16 cellular contexts compared by ENCODE assay signal in the genomic region with DNA sequence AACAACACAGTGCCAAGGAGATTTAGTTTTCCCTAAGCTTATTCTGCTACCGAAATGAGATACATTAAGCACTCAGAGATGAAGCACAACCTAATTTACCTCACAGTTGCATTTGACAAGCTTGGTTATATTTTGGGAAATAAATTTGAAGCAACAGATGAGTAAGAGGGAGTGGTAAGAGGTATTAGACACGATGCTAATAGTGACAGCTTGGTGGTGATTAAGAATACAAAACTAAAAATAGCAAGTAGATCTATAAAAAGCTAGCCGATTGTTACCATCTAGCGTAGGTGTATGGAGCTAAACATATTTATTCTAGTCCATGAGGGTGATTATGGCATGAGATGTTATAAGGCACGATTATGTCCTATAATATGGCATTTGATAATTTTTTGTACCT.
DNase-seq lines count a peak whose midpoint lies in the region; ATAC-seq, FAIRE-seq and TF ChIP-seq lines count a peak whose summit lies in the region.
"Had no signal": no experiment of that assay in that cellular context is flagged by ENCODE, and none has a peak within 500 bp of the region (broad histone marks: within the 10 kb centered on the region; RNA-seq: fewer than 3 reads in every experiment).

No MANE protein-coding gene starts in this region.

- TF ChIP-seq CTCF in A673 (conservative IDR thresholded peaks at IDR 0.05; ENCODE audit: low read depth, low read length) (no peak), D721Med (IDR thresholded peaks at IDR 0.05; ENCODE audit: insufficient read depth, missing control alignments) (no peak), left lung (IDR thresholded peaks at IDR 0.05) (no peak)

- peak; percentile 50 for DNase-seq in A673 (ENCODE audit: low spot score)
- no peak for DNase-seq in D721Med (ENCODE audit: insufficient read length, low spot score)
- no peak for DNase-seq in SK-N-MC (ENCODE audit: low read depth, low spot score)
- DNase-seq in left lung = no peak
- DNase-seq in GM19240 (ENCODE audit: insufficient read length, low spot score) = no peak
- DNase-seq in left lobe of liver (ENCODE audit: low spot score) = no peak
- DNase-seq: Caco-2; CD8-positive, alpha-beta T cell; DMS153; H9; IMR-90; KBM-7 had no signal

- H3K4me1 ChIP-seq in A673 (ENCODE audit: insufficient read depth, low read length, poor library complexity, severe bottlenecking) (peaks cover 83% of the 10 kb centered on the region), left lung (no peaks in the 10 kb centered on the region)
- H3K4me1 ChIP-seq: A549, Caco-2 had no signal

- POLR2A ChIA-PET in A673 (lab: Charles Lee; ENCODE audit: low non-redundant PET) = no interaction called here

- H3K36me3 ChIP-seq in A673 (ENCODE audit: insufficient read depth, low read length, poor library complexity, severe bottlenecking) (no peaks in the 10 kb centered on the region), SK-N-MC (ENCODE audit: insufficient read depth, low read length) (no peaks in the 10 kb centered on the region), left lung (no peaks in the 10 kb centered on the region)

- peak; percentile 91 for FAIRE-seq in D721Med (lab: Jason Lieb, UNC)
- FAIRE-seq in islet of Langerhans (lab: Jason Lieb, UNC) = peak; percentile 51
- FAIRE-seq: A549 had no signal

- H3K27ac ChIP-seq in A673 (ENCODE audit: low read depth, low read length, poor library complexity, severe bottlenecking) = peak overlapping the region; percentile 98
- H3K27ac ChIP-seq in SK-N-MC = peak overlapping the region; percentile 100
- H3K27ac ChIP-seq in left lung = no peak overlapping the region
- H3K27ac ChIP-seq: A549 had no signal

- intact Hi-C loops in A673 (cut with micrococcal nuclease; ENCODE audit: unreplicated experiment) (loop anchor here (5.0 kb wide), 3 partner anchors 165 to 820 kb away; no protein-coding TSS in a partner anchor), left lung (cut with DNase I) (no loop called here)

- BruUV-seq in A673 (replicated peaks; lab: Mats Ljungman, UMichigan) = no TSS peak

- ATAC-seq in left lung (no peak), esophagus mucosa (no peak), left lobe of liver (no peak)
- ATAC-seq: A549; CD8-positive, alpha-beta T cell; GM23338 had no signal

- H3K9ac ChIP-seq in SK-N-MC (ENCODE audit: insufficient read length) = peak overlapping the region; percentile 65

- H3K9me3 ChIP-seq in A673 (ENCODE audit: low read depth, low read length, poor library complexity, severe bottlenecking) (no peaks in the 10 kb centered on the region), SK-N-MC (ENCODE audit: low read depth, low read length) (no peaks in the 10 kb centered on the region), left lung (no peaks in the 10 kb centered on the region)
- H3K9me3 ChIP-seq: A549, Caco-2 had no signal

- H3K27me3 ChIP-seq in A673 (replicated peaks; ENCODE audit: insufficient read depth, low read depth, low read length, poor library complexity) (no peaks in the 10 kb centered on the region), left lung (no peaks in the 10 kb centered on the region)

- H3K4me3 ChIP-seq in A673 (ENCODE audit: low read depth, low read length, poor library complexity, severe bottlenecking) = peak overlapping the region; percentile 1
- peak overlapping the region; percentile 64 for H3K4me3 ChIP-seq in SK-N-MC
- H3K4me3 ChIP-seq in left lung = no peak overlapping the region
- H3K4me3 ChIP-seq: A549, GM23338 had no signal

- CTCF ChIA-PET in A673 (lab: Charles Lee) = interaction anchor here (0.8 to 1.0 kb wide), 3 partner anchors 217 to 641 kb away, joined by 3 to 4 read pairs (median 3); no protein-coding TSS in a partner anchor

Comparison
In these comparisons a context has a peak if more than half of its experiments do, and no peak if none do; other contexts are left out.
1. H3K27ac ChIP-seq: peak in A673 (single experiment) and SK-N-MC (single experiment); none in left lung (0 of 2).
2. H3K4me3 ChIP-seq: peak in A673 (single experiment) and SK-N-MC (single experiment); none in left lung (0 of 2).